Comparison of ENCODE assay signal across 8 cellular contexts in the genomic region with DNA sequence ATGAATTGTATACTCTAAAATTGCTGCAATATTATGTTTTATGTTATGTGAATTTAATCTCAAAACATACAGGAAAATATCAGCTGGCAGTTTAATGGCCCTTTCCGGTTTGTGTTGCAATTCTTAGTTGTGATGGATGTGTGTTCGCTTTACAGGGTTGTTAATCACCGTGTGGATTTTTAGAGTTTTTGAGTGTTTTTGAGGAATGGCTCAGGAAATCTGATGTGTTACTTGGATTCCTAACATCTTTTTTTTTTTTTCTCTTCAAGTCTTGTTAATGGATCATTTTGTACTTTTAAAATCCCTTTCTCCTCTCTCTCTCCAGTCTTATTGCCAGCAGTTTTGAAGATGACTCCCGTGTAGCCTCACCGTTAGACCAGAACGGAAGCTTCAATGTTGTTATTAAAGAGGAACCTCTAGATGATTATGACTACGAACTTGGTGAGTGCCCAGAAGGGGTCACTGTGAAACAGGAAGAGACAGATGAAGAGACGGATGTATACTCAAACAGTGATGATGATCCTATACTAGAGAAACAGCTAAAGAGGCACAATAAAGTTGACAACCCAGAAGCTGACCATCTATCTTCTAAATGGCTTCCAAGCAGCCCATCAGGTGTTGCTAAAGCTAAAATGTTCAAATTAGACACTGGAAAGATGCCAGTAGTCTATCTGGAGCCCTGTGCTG. TPM values are rescaled to one million over a fixed set of nuclear protein-coding genes. Genes with fewer than 3 reads are reported as not detected.
DNase-seq lines count a peak whose midpoint lies in the region; ATAC-seq, FAIRE-seq and TF ChIP-seq lines count a peak whose summit lies in the region.

No MANE protein-coding gene starts in this region.

- TF ChIP-seq POLR2A in H54 (IDR thresholded peaks at IDR 0.05; ENCODE audit: low read depth, low read length): no peak

- H3K4me3 Mint-ChIP-seq in dendritic cell treated with granulocyte-macrophage colony-stimulating factor and Interleukin-4, amounts not matched to agents 40 ng/mL and 50 ng/mL, for 4 days: peak overlapping the region; percentile 48
- peak overlapping the region in 7 of 8 donors; percentile 17 to 65 (median 52) for H3K4me3 Mint-ChIP-seq in naive B cell

- no peaks in the 10 kb centered on the region for H3K27me3 Mint-ChIP-seq in dendritic cell treated with granulocyte-macrophage colony-stimulating factor and Interleukin-4, amounts not matched to agents 40 ng/mL and 50 ng/mL, for 4 days
- H3K27me3 Mint-ChIP-seq in naive B cell: no peaks in the 10 kb centered on the region

- peaks cover 44% of the 10 kb centered on the region for H3K36me3 Mint-ChIP-seq in dendritic cell treated with granulocyte-macrophage colony-stimulating factor and Interleukin-4, amounts not matched to agents 40 ng/mL and 50 ng/mL, for 4 days (ENCODE audit: low read depth)
- peaks cover 17 to 20% of the 10 kb centered on the region in 2 donors for H3K36me3 Mint-ChIP-seq in naive B cell

- intact Hi-C loops in dendritic cell treated with granulocyte-macrophage colony-stimulating factor and Interleukin-4, amounts not matched to agents 40 ng/mL and 50 ng/mL, for 4 days (cut with micrococcal nuclease): loop anchor here (5.0 kb wide), 1 partner anchor 94 kb away; no protein-coding TSS in a partner anchor

- H3K27ac Mint-ChIP-seq in dendritic cell treated with granulocyte-macrophage colony-stimulating factor and Interleukin-4, amounts not matched to agents 40 ng/mL and 50 ng/mL, for 4 days: peak overlapping the region; percentile 73
- peak overlapping the region; percentile 32 to 82 (median 60) for H3K27ac Mint-ChIP-seq in naive B cell

- H3K9me3 Mint-ChIP-seq in dendritic cell treated with granulocyte-macrophage colony-stimulating factor and Interleukin-4, amounts not matched to agents 40 ng/mL and 50 ng/mL, for 4 days: no peaks in the 10 kb centered on the region
- no peaks in the 10 kb centered on the region for H3K9me3 Mint-ChIP-seq in naive B cell

- FAIRE-seq in H54 (lab: Jason Lieb, UNC): no peak

- peak; percentile 92 for ATAC-seq in GM19395 (IDR thresholded peaks at IDR 0.05; ENCODE audit: unreplicated experiment)
- peak; percentile 70 for ATAC-seq in HG03469 (IDR thresholded peaks at IDR 0.05; ENCODE audit: unreplicated experiment)
- ATAC-seq in naive B cell (ENCODE audit: low read depth in 2 of 2): peak; percentile 100

- peak; percentile 14 for DNase-seq in DMS53 (lab: John Stamatoyannopoulos, UW)
- peak in 3 of 5 experiments; percentile 9 to 89 (median 9) for DNase-seq in T-helper 2 cell
- DNase-seq in naive B cell: peak; percentile 60
- DNase-seq in H54 (ENCODE audit: insufficient read length, low spot score): no peak
- DNase-seq in HPDE6-E6E7 (ENCODE audit: extremely low spot score): no peak

- peaks cover 27% of the 10 kb centered on the region for H3K4me1 Mint-ChIP-seq in dendritic cell treated with granulocyte-macrophage colony-stimulating factor and Interleukin-4, amounts not matched to agents 40 ng/mL and 50 ng/mL, for 4 days (ENCODE audit: low read depth)
- H3K4me1 Mint-ChIP-seq in naive B cell: peaks cover 26 to 62% (median 42%) of the 10 kb centered on the region in 3 donors

RNA-seq across cellular contexts. Expression of a gene that starts 35.7 kb away (rescaled TPM):
- 10 to 100 TPM in 5 of 6 donors, 1 to 10 TPM in 1; 2.2 to 30.3 (median 16.9) TPM for polyA plus RNA-seq in naive B cell (ENCODE audit: low read depth in 6 of 6)

Comparison
In these comparisons a context has a peak if more than half of its experiments do, and no peak if none do; other contexts are left out.
1. DNase-seq: peak in DMS53 (single experiment), T-helper 2 cell (3 of 5) and naive B cell (single experiment); none in H54 (single experiment) and HPDE6-E6E7 (single experiment).
2. Peak in every context shown above with its lines, with median percentiles within 50 percentile points of each other: ATAC-seq.